8 cellular contexts compared by ENCODE assay signal in genomic region chr1:44212355-44213221, GRCh38. TPM values are rescaled to one million over a fixed set of nuclear protein-coding genes. Genes with fewer than 3 reads are reported as not detected.
DNase-seq lines count a peak whose midpoint lies in the region; ATAC-seq and TF ChIP-seq lines count a peak whose summit lies in the region.

No MANE protein-coding gene starts in this region.

- ATAC-seq in Right ventricle myocardium inferior (no peak), HG02870 (IDR thresholded peaks at IDR 0.05; ENCODE audit: unreplicated experiment) (no peak), HG02981 (IDR thresholded peaks at IDR 0.05; ENCODE audit: unreplicated experiment) (no peak)

- H3K9me3 Mint-ChIP-seq in activated naive CD8-positive, alpha-beta T cell treated with anti-CD3 and anti-CD28 coated beads for 36 hours = no peaks in the 10 kb centered on the region

- WGBS in liver = 51% methylated on average over 9 of the region's 9 CpGs

- H3K4me3 ChIP-seq in cardiac muscle cell = peak overlapping the region; percentile 96
- peak overlapping the region; percentile 63 to 72 (median 63) for H3K4me3 ChIP-seq in liver (ENCODE audit: low read depth in 1 of 3, low read length in 3 of 3)

- no peaks in the 10 kb centered on the region for H3K27me3 ChIP-seq in cardiac muscle cell
- no peaks in the 10 kb centered on the region for H3K27me3 ChIP-seq in liver (ENCODE audit: control insufficient read depth in 4 of 4, insufficient read depth in 4 of 4, low read length in 3 of 4)

- TF ChIP-seq RAD21 in liver (IDR thresholded peaks at IDR 0.05) = no peak

- no peaks in the 10 kb centered on the region for H3K9me3 ChIP-seq in cardiac muscle cell (ENCODE audit: low read depth)
- no peaks in the 10 kb centered on the region for H3K9me3 ChIP-seq in liver (ENCODE audit: control insufficient read depth in 4 of 4, low read length in 3 of 4)

- peak overlapping the region; percentile 11 for H3K27ac ChIP-seq in cardiac muscle cell
- H3K27ac ChIP-seq in liver (ENCODE audit: low read depth in 1 of 2, low read length in 2 of 2) = no peak overlapping the region
- peak overlapping the region; percentile 85 for H3K27ac ChIP-seq in substantia nigra (ENCODE audit: low read depth, low read length, poor library complexity, severe bottlenecking)

- H3K9ac ChIP-seq in liver (ENCODE audit: low read depth in 1 of 2, low read length in 2 of 2) = peak overlapping the region in 1 of 2 donors; percentile 51

- peaks cover 32% of the 10 kb centered on the region for H3K4me1 Mint-ChIP-seq in activated naive CD8-positive, alpha-beta T cell treated with anti-CD3 and anti-CD28 coated beads for 36 hours

- DNase-seq in cardiac muscle cell (ENCODE audit: low read depth in 1 of 2, low spot score in 1 of 2) = no peak
- no peak for DNase-seq in Right ventricle myocardium inferior (ENCODE audit: missing footprints)
- peak; percentile 42 for DNase-seq in activated naive CD8-positive, alpha-beta T cell treated with anti-CD3 and anti-CD28 coated beads for 36 hours
- no peak for DNase-seq in substantia nigra (lab: John Stamatoyannopoulos, UW)
- DNase-seq in NCI-H2171 treated with DMSO at 0.1 percent for 48 hours (lab: John Stamatoyannopoulos, UW) = no peak

- H3K36me3 ChIP-seq in cardiac muscle cell (peaks cover 8% of the 10 kb centered on the region), liver (ENCODE audit: control insufficient read depth in 4 of 4, insufficient read depth in 3 of 4, low read depth in 1 of 4, low read length in 3 of 4) (peaks cover 0 to 10% (median 0%) of the 10 kb centered on the region in 4 donors)

- H3K27ac Mint-ChIP-seq in activated naive CD8-positive, alpha-beta T cell treated with anti-CD3 and anti-CD28 coated beads for 36 hours = peak overlapping the region; percentile 91

- H3K27me3 Mint-ChIP-seq in activated naive CD8-positive, alpha-beta T cell treated with anti-CD3 and anti-CD28 coated beads for 36 hours = no peaks in the 10 kb centered on the region

- H3K4me1 ChIP-seq in cardiac muscle cell (ENCODE audit: low read depth) (peaks cover 4% of the 10 kb centered on the region), liver (ENCODE audit: control insufficient read depth in 4 of 4, insufficient read depth in 4 of 4, low read length in 3 of 4) (peaks cover 2 to 23% (median 19%) of the 10 kb centered on the region in 4 donors)

- H3K4me3 Mint-ChIP-seq in activated naive CD8-positive, alpha-beta T cell treated with anti-CD3 and anti-CD28 coated beads for 36 hours = peak overlapping the region; percentile 94

- intact Hi-C loops in Right ventricle myocardium inferior (cut with DNase I) = loop anchor here (10.0 kb wide), 2 partner anchors 292 to 442 kb away; no protein-coding TSS in a partner anchor

- H3K36me3 Mint-ChIP-seq in activated naive CD8-positive, alpha-beta T cell treated with anti-CD3 and anti-CD28 coated beads for 36 hours = no peaks in the 10 kb centered on the region

- no peak for TF ChIP-seq CTCF in cardiac muscle cell (IDR thresholded peaks at IDR 0.05; ENCODE audit: low read depth, low read length)
- no peak for TF ChIP-seq CTCF in liver (IDR thresholded peaks at IDR 0.05; ENCODE audit: low read depth, low read length, missing input control)

TF ChIP-seq in liver, 16 proteins besides CTCF, POLR2A, EP300 and RAD21:
- TF ChIP-seq GABPA (IDR thresholded peaks at IDR 0.05 in 1 of 2, conservative IDR thresholded peaks at IDR 0.05 in 1 of 2) (peak in 1 of 2 donors; percentile 83), FOXA1 (IDR thresholded peaks at IDR 0.05) (no peak), YY1 (IDR thresholded peaks at IDR 0.05) (no peak)
- TF ChIP-seq, protein P1, sequence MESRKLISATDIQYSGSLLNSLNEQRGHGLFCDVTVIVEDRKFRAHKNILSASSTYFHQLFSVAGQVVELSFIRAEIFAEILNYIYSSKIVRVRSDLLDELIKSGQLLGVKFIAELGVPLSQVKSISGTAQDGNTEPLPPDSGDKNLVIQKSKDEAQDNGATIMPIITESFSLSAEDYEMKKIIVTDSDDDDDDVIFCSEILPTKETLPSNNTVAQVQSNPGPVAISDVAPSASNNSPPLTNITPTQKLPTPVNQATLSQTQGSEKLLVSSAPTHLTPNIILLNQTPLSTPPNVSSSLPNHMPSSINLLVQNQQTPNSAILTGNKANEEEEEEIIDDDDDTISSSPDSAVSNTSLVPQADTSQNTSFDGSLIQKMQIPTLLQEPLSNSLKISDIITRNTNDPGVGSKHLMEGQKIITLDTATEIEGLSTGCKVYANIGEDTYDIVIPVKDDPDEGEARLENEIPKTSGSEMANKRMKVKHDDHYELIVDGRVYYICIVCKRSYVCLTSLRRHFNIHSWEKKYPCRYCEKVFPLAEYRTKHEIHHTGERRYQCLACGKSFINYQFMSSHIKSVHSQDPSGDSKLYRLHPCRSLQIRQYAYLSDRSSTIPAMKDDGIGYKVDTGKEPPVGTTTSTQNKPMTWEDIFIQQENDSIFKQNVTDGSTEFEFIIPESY (IDR thresholded peaks at IDR 0.05) = no peak

RNA-seq across cellular contexts. Expression of gene DMAP1, which starts 0.7 kb away (rescaled TPM):
- total RNA-seq in cardiac muscle cell (49.5 and 93.3 TPM in 2 replicates), Right ventricle myocardium inferior (27.5 TPM), liver (10 to 100 TPM; 15.3 to 24.8 TPM)
- polyA plus RNA-seq in cardiac muscle cell (77.5 and 84.1 TPM in 2 replicates), liver (10 to 100 TPM; 15.7 to 21.0 TPM)
- total RNA-seq in activated naive CD8-positive, alpha-beta T cell treated with anti-CD3 and anti-CD28 coated beads for 36 hours = 10 to 100 TPM; 31.5 to 32.3 TPM

Comparison
In these comparisons a context has a peak if more than half of its experiments do, and no peak if none do; other contexts are left out.
1. H3K27ac ChIP-seq: peak in cardiac muscle cell (single experiment) and substantia nigra (single experiment); none in liver (0 of 2).